Comparison of ENCODE assay signal across 14 cellular contexts in the genomic region with DNA sequence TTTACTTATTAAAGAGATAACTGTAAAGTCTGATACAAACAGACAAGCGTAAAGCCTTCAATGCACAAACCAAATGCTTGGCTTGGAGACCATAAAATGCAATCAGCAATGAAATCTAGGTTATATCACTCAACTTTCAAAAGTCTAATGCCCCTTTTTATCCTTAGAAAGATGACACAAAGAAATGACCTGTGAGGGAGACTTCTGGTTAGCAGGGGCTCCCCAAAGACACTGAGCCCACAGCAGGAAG.
A peak's percentile ranks its signal among the peaks of the same experiment; 100 is the strongest.
DNase-seq lines count a peak whose midpoint lies in the region; ATAC-seq and TF ChIP-seq lines count a peak whose summit lies in the region.
"Had no signal": no experiment of that assay in that cellular context is flagged by ENCODE, and none has a peak within 500 bp of the region (broad histone marks: within the 10 kb centered on the region; RNA-seq: fewer than 3 reads in every experiment).

No MANE protein-coding gene starts in this region.

- no peak overlapping the region for H2AFZ ChIP-seq in OCI-LY1 (ENCODE audit: low read length)

- H3K4me3 ChIP-seq in OCI-LY1 (ENCODE audit: low read depth, low read length, poor library complexity, severe bottlenecking) (peak overlapping the region; percentile 39), dorsolateral prefrontal cortex (peak overlapping the region in 31 of 59 donors; percentile 8 to 58 (median 38)), ascending aorta (no peak overlapping the region)
- H3K4me3 ChIP-seq: A549, prostate gland, testis had no signal

- no peaks in the 10 kb centered on the region for H4K20me1 ChIP-seq in OCI-LY1 (ENCODE audit: insufficient read depth, low read length)

- H3K4me3 Mint-ChIP-seq in activated CD4-positive, alpha-beta T cell treated with anti-CD3 and anti-CD28 coated beads, Interleukin-2, amount 10 ng/mL, durations not matched to agents 7 days and 5 days = peak overlapping the region; percentile 71
- peak overlapping the region; percentile 77 to 79 for H3K4me3 Mint-ChIP-seq in stimulated activated naive CD8-positive, alpha-beta T cell treated with anti-CD3 and anti-CD28 coated beads, Interleukin-15, amount 100 ng/mL, for 72 hours
- H3K4me3 Mint-ChIP-seq in HFFc6 = no peak overlapping the region

- DNase-seq in activated CD4-positive, alpha-beta T cell treated with anti-CD3 and anti-CD28 coated beads, Interleukin-2, amount 10 ng/mL, durations not matched to agents 7 days and 5 days = no peak
- no peak for DNase-seq in activated CD4-positive, alpha-beta T cell treated with anti-CD3 and anti-CD28 coated beads for 1 hour
- DNase-seq in dorsolateral prefrontal cortex (no peak), HFFc6 (no peak), amygdala (lab: John Stamatoyannopoulos, UW) (no peak), ascending aorta (ENCODE audit: low spot score in 2 of 2) (no peak)
- no peak for DNase-seq in stimulated activated naive CD8-positive, alpha-beta T cell treated with anti-CD3 and anti-CD28 coated beads, Interleukin-15, amount 100 ng/mL, for 72 hours
- DNase-seq: DMS153, IMR-90, NCI-H2029, testis had no signal

- peak overlapping the region; percentile 99 for H3K27ac Mint-ChIP-seq in activated CD4-positive, alpha-beta T cell treated with anti-CD3 and anti-CD28 coated beads, Interleukin-2, amount 10 ng/mL, durations not matched to agents 7 days and 5 days
- peak overlapping the region; percentile 89 to 94 for H3K27ac Mint-ChIP-seq in stimulated activated naive CD8-positive, alpha-beta T cell treated with anti-CD3 and anti-CD28 coated beads, Interleukin-15, amount 100 ng/mL, for 72 hours
- H3K27ac Mint-ChIP-seq in HFFc6 = no peak overlapping the region

- peak overlapping the region; percentile 71 for H3K4me2 ChIP-seq in OCI-LY1 (ENCODE audit: low read length)
- H3K4me2 ChIP-seq: A549 had no signal

- H3K27me3 Mint-ChIP-seq in activated CD4-positive, alpha-beta T cell treated with anti-CD3 and anti-CD28 coated beads, Interleukin-2, amount 10 ng/mL, durations not matched to agents 7 days and 5 days = no peaks in the 10 kb centered on the region
- H3K27me3 Mint-ChIP-seq in stimulated activated naive CD8-positive, alpha-beta T cell treated with anti-CD3 and anti-CD28 coated beads, Interleukin-15, amount 100 ng/mL, for 72 hours = no peaks in the 10 kb centered on the region
- no peaks in the 10 kb centered on the region for H3K27me3 Mint-ChIP-seq in HFFc6 (ENCODE audit: insufficient read depth)

- H3F3A ChIP-seq in OCI-LY1 (ENCODE audit: insufficient read depth, low read length) = no peaks in the 10 kb centered on the region

- peak overlapping the region; percentile 98 for H3K27ac ChIP-seq in OCI-LY1 (ENCODE audit: low read depth, low read length, poor library complexity, severe bottlenecking)
- H3K27ac ChIP-seq in dorsolateral prefrontal cortex = peak overlapping the region in 53 of 59 donors; percentile 3 to 91 (median 73)
- H3K27ac ChIP-seq in ascending aorta = no peak overlapping the region
- H3K27ac ChIP-seq: A549, prostate gland, testis had no signal

- H3K36me3 ChIP-seq in OCI-LY1 (ENCODE audit: insufficient read depth, low read length) = 0 out of 2 replicates have a peak, but pooled peaks cover 5% of the 10 kb centered on the region
- no peaks in the 10 kb centered on the region for H3K36me3 ChIP-seq in ascending aorta
- H3K36me3 ChIP-seq: prostate gland had no signal

- peaks cover 93% of the 10 kb centered on the region for H3K4me1 Mint-ChIP-seq in activated CD4-positive, alpha-beta T cell treated with anti-CD3 and anti-CD28 coated beads, Interleukin-2, amount 10 ng/mL, durations not matched to agents 7 days and 5 days
- peaks cover 94% of the 10 kb centered on the region for H3K4me1 Mint-ChIP-seq in stimulated activated naive CD8-positive, alpha-beta T cell treated with anti-CD3 and anti-CD28 coated beads, Interleukin-15, amount 100 ng/mL, for 72 hours
- peaks cover 55% of the 10 kb centered on the region for H3K4me1 Mint-ChIP-seq in HFFc6 (ENCODE audit: low read depth)

- H3K4me1 ChIP-seq in OCI-LY1 (ENCODE audit: insufficient read depth, low read length, severe bottlenecking) (peaks cover 88% of the 10 kb centered on the region), ascending aorta (no peaks in the 10 kb centered on the region)
- H3K4me1 ChIP-seq: prostate gland, testis had no signal

- no peak for ATAC-seq in stimulated activated naive CD8-positive, alpha-beta T cell treated with anti-CD3 and anti-CD28 coated beads, Interleukin-15, amount 100 ng/mL, for 72 hours
- ATAC-seq: A549 had no signal

- H3K9ac ChIP-seq in OCI-LY1 (ENCODE audit: low read length) = peak overlapping the region; percentile 50

- H3K9me3 ChIP-seq in OCI-LY1 (ENCODE audit: low read length) (no peaks in the 10 kb centered on the region), ascending aorta (no peaks in the 10 kb centered on the region)
- H3K9me3 ChIP-seq: A549, prostate gland, testis had no signal

- POLR2A ChIA-PET in activated CD4-positive, alpha-beta T cell treated with anti-CD3 and anti-CD28 coated beads, Interleukin-2, amount 10 ng/mL, durations not matched to agents 7 days and 5 days (lab: Charles Lee) = interaction anchor here (0.6 kb wide), 1 partner anchor 14 kb away, joined by 4 read pairs; no protein-coding TSS in a partner anchor

- intact Hi-C loops in dorsolateral prefrontal cortex (cut with DNase I) (no loop called here), ascending aorta (cut with DNase I) (no loop called here)

- H3K9me3 Mint-ChIP-seq in activated CD4-positive, alpha-beta T cell treated with anti-CD3 and anti-CD28 coated beads, Interleukin-2, amount 10 ng/mL, durations not matched to agents 7 days and 5 days = peaks cover 2% of the 10 kb centered on the region
- H3K9me3 Mint-ChIP-seq in stimulated activated naive CD8-positive, alpha-beta T cell treated with anti-CD3 and anti-CD28 coated beads, Interleukin-15, amount 100 ng/mL, for 72 hours = peaks cover 0 to 6% of the 10 kb centered on the region in 2 donors
- no peaks in the 10 kb centered on the region for H3K9me3 Mint-ChIP-seq in HFFc6

- peaks cover 45% of the 10 kb centered on the region for H3K36me3 Mint-ChIP-seq in activated CD4-positive, alpha-beta T cell treated with anti-CD3 and anti-CD28 coated beads, Interleukin-2, amount 10 ng/mL, durations not matched to agents 7 days and 5 days (ENCODE audit: low read depth)
- 0 out of 2 replicates have a peak, but pooled peaks cover 8% of the 10 kb centered on the region for H3K36me3 Mint-ChIP-seq in HFFc6 (ENCODE audit: low read depth)

- TF ChIP-seq CTCF in OCI-LY1 (IDR thresholded peaks at IDR 0.05; ENCODE audit: low read length) = no peak
- no peak for TF ChIP-seq CTCF in dorsolateral prefrontal cortex (IDR thresholded peaks at IDR 0.05 in 54 of 56, conservative IDR thresholded peaks at IDR 0.05 in 2 of 56; ENCODE audit: low read depth in 1 of 56, partially characterized antibody in 56 of 56)
- TF ChIP-seq CTCF in HFFc6 (IDR thresholded peaks at IDR 0.05) = no peak
- TF ChIP-seq CTCF in ascending aorta (IDR thresholded peaks at IDR 0.05) = no peak

- peaks cover 5% of the 10 kb centered on the region for H3K79me2 ChIP-seq in OCI-LY1 (ENCODE audit: insufficient read depth, low read length)

- CTCF ChIA-PET in activated CD4-positive, alpha-beta T cell treated with anti-CD3 and anti-CD28 coated beads, Interleukin-2, amount 10 ng/mL, durations not matched to agents 7 days and 5 days (lab: Charles Lee) = interaction anchor here (1.4 kb wide), 1 partner anchor 12 kb away, joined by 3 read pairs; no protein-coding TSS in a partner anchor

- H3K27me3 ChIP-seq in OCI-LY1 (ENCODE audit: insufficient read depth, low read length) (no peaks in the 10 kb centered on the region), dorsolateral prefrontal cortex (no peaks in the 10 kb centered on the region), ascending aorta (no peaks in the 10 kb centered on the region)
- H3K27me3 ChIP-seq: testis had no signal

- H3K9me2 ChIP-seq in OCI-LY1 (ENCODE audit: low read depth, low read length) = no peaks in the 10 kb centered on the region

Comparison
In these comparisons a context has a peak if more than half of its experiments do, and no peak if none do; other contexts are left out.
1. H3K27ac ChIP-seq: peak in OCI-LY1 (single experiment) and dorsolateral prefrontal cortex (53 of 59); none in ascending aorta (0 of 2).
2. H3K4me3 ChIP-seq: peak in OCI-LY1 (single experiment) and dorsolateral prefrontal cortex (31 of 59); none in ascending aorta (0 of 2).